In the genomic region with DNA sequence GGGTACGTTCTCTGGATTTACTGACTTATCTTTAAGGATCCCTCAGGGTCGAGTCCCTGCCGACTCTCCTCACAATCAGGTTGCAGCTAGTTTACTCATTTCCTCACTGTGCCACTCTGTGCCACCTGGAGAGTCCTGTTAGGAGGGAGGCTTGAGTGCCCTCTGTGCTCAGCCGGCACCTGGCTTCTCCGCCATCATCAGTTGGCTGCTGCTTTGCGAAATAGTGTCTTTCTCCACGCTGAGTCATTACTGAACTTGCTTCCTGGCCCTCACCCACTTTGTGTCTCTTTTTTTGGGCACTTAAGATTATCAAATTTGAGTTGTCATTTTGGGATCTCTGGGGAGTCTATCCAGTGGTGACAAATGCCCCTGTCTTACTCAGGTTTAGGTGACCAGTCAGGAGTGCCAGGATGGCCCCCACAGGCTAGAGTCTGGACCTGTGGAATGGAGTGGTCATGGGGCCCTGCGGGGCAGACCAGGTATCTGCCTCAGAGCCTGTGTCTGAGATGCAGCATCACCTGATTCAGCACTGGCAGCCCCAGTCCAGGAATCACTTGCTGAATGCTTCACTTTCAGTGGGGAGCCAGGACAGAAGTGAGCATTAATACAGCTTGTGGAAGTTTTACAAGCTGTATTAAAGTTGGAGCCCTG, we compare ENCODE assay signal across 11 cellular contexts. TPM values are rescaled to one million over a fixed set of nuclear protein-coding genes. Genes with fewer than 3 reads are reported as not detected.
A peak's percentile ranks its signal among the peaks of the same experiment; 100 is the strongest.
DNase-seq lines count a peak whose midpoint lies in the region; ATAC-seq and TF ChIP-seq lines count a peak whose summit lies in the region.
"Had no signal": no experiment of that assay in that cellular context is flagged by ENCODE, and none has a peak within 500 bp of the region (broad histone marks: within the 10 kb centered on the region; RNA-seq: fewer than 3 reads in every experiment).

No MANE protein-coding gene starts in this region.

- no peak for ATAC-seq in GM21381 (IDR thresholded peaks at IDR 0.05; ENCODE audit: unreplicated experiment)
- ATAC-seq in HG03196 (IDR thresholded peaks at IDR 0.05; ENCODE audit: unreplicated experiment) = no peak
- ATAC-seq in HG03280 (IDR thresholded peaks at IDR 0.05; ENCODE audit: unreplicated experiment) = no peak

- H3K4me3 ChIP-seq in right atrium auricular region = no peak overlapping the region
- H3K4me3 ChIP-seq: heart left ventricle had no signal

- intact Hi-C loops in cardiac septum (cut with DNase I) = no loop called here

- peaks cover 0 to 57% of the 10 kb centered on the region in 2 donors for H3K4me1 ChIP-seq in right atrium auricular region

- peaks cover 60% of the 10 kb centered on the region for H3K36me3 Mint-ChIP-seq in endothelial cell (ENCODE audit: low read depth, unreplicated experiment)

- H3K27me3 Mint-ChIP-seq in endothelial cell (ENCODE audit: unreplicated experiment) = peaks cover 5% of the 10 kb centered on the region

- H3K27ac ChIP-seq in right atrium auricular region = no peak overlapping the region

- peak; percentile 79 for DNase-seq in cardiac septum (ENCODE audit: low spot score)
- DNase-seq in right atrium auricular region (ENCODE audit: low spot score) = no peak
- peak; percentile 73 to 74 for DNase-seq in NOMO-1 (lab: John Stamatoyannopoulos, UW; ENCODE audit: unreplicated experiment in 2 of 2)
- DNase-seq in endothelial cell (ENCODE audit: low spot score) = no peak
- DNase-seq in NCI-H1930 (lab: John Stamatoyannopoulos, UW) = no peak
- DNase-seq: dermis blood vessel endothelial cell, heart left ventricle, SHP77 treated with DMSO at 0.1 percent for 48 hours had no signal

- no peaks in the 10 kb centered on the region for H3K9me3 Mint-ChIP-seq in endothelial cell (ENCODE audit: unreplicated experiment)

- no peaks in the 10 kb centered on the region for H3K27me3 ChIP-seq in right atrium auricular region
- H3K27me3 ChIP-seq: heart left ventricle had no signal

- peaks cover 17% of the 10 kb centered on the region for H3K4me1 Mint-ChIP-seq in endothelial cell (ENCODE audit: unreplicated experiment)

- H3K36me3 ChIP-seq in right atrium auricular region = peaks cover 75% of the 10 kb centered on the region

- TF ChIP-seq CTCF in right atrium auricular region (IDR thresholded peaks at IDR 0.05) (no peak), endothelial cell (IDR thresholded peaks at IDR 0.05; ENCODE audit: unreplicated experiment) (no peak)

- no peaks in the 10 kb centered on the region for H3K9me3 ChIP-seq in right atrium auricular region
- H3K9me3 ChIP-seq: heart left ventricle had no signal

- H3K27ac Mint-ChIP-seq in endothelial cell (ENCODE audit: unreplicated experiment) = no peak overlapping the region

- H3K4me3 Mint-ChIP-seq in endothelial cell (ENCODE audit: unreplicated experiment) = peak overlapping the region; percentile 27

RNA-seq across cellular contexts. Expression of gene JADE1, which starts 37.7 kb away (rescaled TPM):
- total RNA-seq in cardiac septum (23.0 TPM), right atrium auricular region (10 to 100 TPM; 15.4 to 34.5 TPM), endothelial cell (ENCODE audit: unreplicated experiment) (18.2 TPM)

Comparison
In these comparisons a context has a peak if more than half of its experiments do, and no peak if none do; other contexts are left out.
1. DNase-seq: peak in cardiac septum (single experiment) and NOMO-1 (2 of 2); none in right atrium auricular region (single experiment), endothelial cell (single experiment) and NCI-H1930 (0 of 2).